Comparison of ENCODE assay signal across 20 cellular contexts in genomic region chr2:23301151-23301550, GRCh38.
"Had no signal": no experiment of that assay in that cellular context is flagged by ENCODE, and none has a peak within 500 bp of the region (broad histone marks: within the 10 kb centered on the region; RNA-seq: fewer than 3 reads in every experiment).

No MANE protein-coding gene starts in this region.

- ATAC-seq: activated CD8-positive, alpha-beta T cell treated with anti-CD3 and anti-CD28 coated beads, Interleukin-2, amount 10 ng/mL, durations not matched to agents 7 days and 5 days; activated naive CD4-positive, alpha-beta T cell treated with anti-CD3 and anti-CD28 coated beads, Interleukin-2, amount 50 U/mL, for 72 hours; left lobe of liver; naive thymus-derived CD8-positive, alpha-beta T cell; stimulated activated naive B cell treated with anti-CD40 and anti-IgM and Interleukin-4, amounts not matched to agents 10 μg/mL and 1 μg/mL and 100 μg/mL, for 72 hours; T-cell had no signal

- DNase-seq: activated CD4-positive, alpha-beta T cell treated with anti-CD3 and anti-CD28 coated beads for 1 hour; activated CD4-positive, alpha-beta T cell treated with anti-CD3 and anti-CD28 coated beads, Interleukin-2, amount 50 U/mL, for 1 hour; activated CD8-positive, alpha-beta T cell treated with anti-CD3 and anti-CD28 coated beads, Interleukin-2, amount 10 ng/mL, durations not matched to agents 7 days and 5 days; activated gamma-delta T cell treated with Interleukin-2 at 50 U/mL for 16 hours; activated T-cell treated with anti-CD3 and anti-CD28 coated beads, Interleukin-2, amount 50 U/mL, for 1 hour; adrenal gland; colonic mucosa; naive thymus-derived CD8-positive, alpha-beta T cell; retina; sigmoid colon; stimulated activated CD4-positive, alpha-beta T cell treated with anti-CD3 and anti-CD28 coated beads, Interleukin-2, amount 100 ng/mL, for 48 hours; stimulated activated CD8-positive, alpha-beta memory T cell treated with anti-CD3 and anti-CD28 coated beads, Interleukin-4, amount 100 ng/mL, for 48 hours; stimulated activated naive B cell treated with anti-CD40 and anti-IgM and Interleukin-4, amounts not matched to agents 10 μg/mL and 1 μg/mL and 100 μg/mL, for 72 hours; T-cell; testis; trophoblast cell had no signal

- H3K4me1 Mint-ChIP-seq: central memory CD8-positive, alpha-beta T cell; stimulated activated naive B cell treated with anti-CD40 and anti-IgM and Interleukin-4, amounts not matched to agents 10 μg/mL and 1 μg/mL and 100 μg/mL, for 72 hours; T-cell had no signal

- H3K27ac Mint-ChIP-seq: activated CD8-positive, alpha-beta T cell treated with anti-CD3 and anti-CD28 coated beads, Interleukin-2, amount 10 ng/mL, durations not matched to agents 7 days and 5 days; activated naive CD4-positive, alpha-beta T cell treated with anti-CD3 and anti-CD28 coated beads, Interleukin-2, amount 50 U/mL, for 72 hours; naive thymus-derived CD8-positive, alpha-beta T cell; progenitor cell of endocrine pancreas; stimulated activated naive B cell treated with anti-CD40 and anti-IgM and Interleukin-4, amounts not matched to agents 10 μg/mL and 1 μg/mL and 100 μg/mL, for 72 hours; T-cell had no signal

- H3K9me3 Mint-ChIP-seq: central memory CD8-positive, alpha-beta T cell; naive thymus-derived CD8-positive, alpha-beta T cell; stimulated activated naive B cell treated with anti-CD40 and anti-IgM and Interleukin-4, amounts not matched to agents 10 μg/mL and 1 μg/mL and 100 μg/mL, for 72 hours; T-cell had no signal

- H3K36me3 Mint-ChIP-seq: activated naive CD4-positive, alpha-beta T cell treated with anti-CD3 and anti-CD28 coated beads, Interleukin-2, amount 50 U/mL, for 72 hours; naive thymus-derived CD8-positive, alpha-beta T cell; stimulated activated naive B cell treated with anti-CD40 and anti-IgM and Interleukin-4, amounts not matched to agents 10 μg/mL and 1 μg/mL and 100 μg/mL, for 72 hours; T-cell had no signal

- H3K4me3 Mint-ChIP-seq: activated CD8-positive, alpha-beta T cell treated with anti-CD3 and anti-CD28 coated beads, Interleukin-2, amount 10 ng/mL, durations not matched to agents 7 days and 5 days; central memory CD8-positive, alpha-beta T cell; naive thymus-derived CD8-positive, alpha-beta T cell; stimulated activated naive B cell treated with anti-CD40 and anti-IgM and Interleukin-4, amounts not matched to agents 10 μg/mL and 1 μg/mL and 100 μg/mL, for 72 hours; T-cell had no signal
